In the genomic region with DNA sequence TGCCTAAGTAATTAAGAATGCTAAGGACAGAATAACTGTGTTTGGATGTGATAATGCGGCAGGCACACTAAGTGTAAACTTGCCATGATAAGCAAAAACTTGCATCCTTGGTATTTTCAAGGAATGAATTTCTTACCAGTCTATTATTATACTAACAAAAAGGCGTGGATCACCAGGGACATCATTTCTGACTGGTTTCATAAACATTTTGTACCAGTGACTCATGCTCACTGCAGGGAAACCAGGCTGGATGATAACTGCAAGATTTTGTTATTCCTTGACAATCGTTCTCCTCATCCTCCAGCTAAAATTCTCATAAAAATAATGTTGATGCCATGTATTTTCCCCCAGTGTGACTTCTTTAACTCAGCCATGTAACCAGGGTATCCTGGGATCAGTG, we compare ENCODE assay signal across 17 cellular contexts.
DNase-seq lines count a peak whose midpoint lies in the region; ATAC-seq and TF ChIP-seq lines count a peak whose summit lies in the region.
"Had no signal": no experiment of that assay in that cellular context is flagged by ENCODE, and none has a peak within 500 bp of the region (broad histone marks: within the 10 kb centered on the region; RNA-seq: fewer than 3 reads in every experiment).

No MANE protein-coding gene starts in this region.

- H3K36me3 Mint-ChIP-seq in T-helper 17 cell (ENCODE audit: low read depth) = no peaks in the 10 kb centered on the region

- TF ChIP-seq CTCF in AG10803 (conservative IDR thresholded peaks at IDR 0.05; ENCODE audit: low read length) = no peak
- no peak for TF ChIP-seq CTCF in cardiac fibroblast (IDR thresholded peaks at IDR 0.05; ENCODE audit: low read depth, low read length)

- no peaks in the 10 kb centered on the region for H3K36me3 ChIP-seq in MG63
- H3K36me3 ChIP-seq: thyroid gland had no signal

- no peaks in the 10 kb centered on the region for H3K4me1 Mint-ChIP-seq in T-helper 17 cell
- H3K4me1 Mint-ChIP-seq: activated CD4-positive, alpha-beta T cell treated with anti-CD3 and anti-CD28 coated beads for 36 hours; B cell had no signal

- H3K4me3 Mint-ChIP-seq in T-helper 17 cell = no peak overlapping the region
- H3K4me3 Mint-ChIP-seq: activated CD4-positive, alpha-beta T cell treated with anti-CD3 and anti-CD28 coated beads for 36 hours; activated T-cell treated with anti-CD3 and anti-CD28 coated beads, Interleukin-2, amount 50 U/mL, for 4 hours; B cell had no signal

- H3K27me3 Mint-ChIP-seq in T-helper 17 cell = peaks cover 23% of the 10 kb centered on the region

- peak; percentile 54 for DNase-seq in AG10803 (ENCODE audit: low read depth)
- peak; percentile 15 for DNase-seq in MG63
- peak; percentile 69 to 79 for DNase-seq in cardiac fibroblast (ENCODE audit: low read depth in 2 of 2)
- peak; percentile 39 for DNase-seq in myocyte (ENCODE audit: low read depth)
- no peak for DNase-seq in NCI-H2171 (lab: John Stamatoyannopoulos, UW)
- DNase-seq in T-helper 17 cell = no peak
- DNase-seq: activated CD4-positive, alpha-beta T cell treated with anti-CD3 and anti-CD28 coated beads for 36 hours; activated T-cell treated with anti-CD3 and anti-CD28 coated beads, Interleukin-2, amount 50 U/mL, for 4 hours; DND-41; kidney; NCI-H1417; NCI-H510A; thyroid gland had no signal

- no peaks in the 10 kb centered on the region for H3K27me3 ChIP-seq in MG63
- H3K27me3 ChIP-seq: thyroid gland had no signal

- H3K4me3 ChIP-seq in AG10803 (ENCODE audit: low read length) (no peak overlapping the region), MG63 (no peak overlapping the region), cardiac fibroblast (replicated peaks in 1 of 2; ENCODE audit: low read depth in 2 of 2, low read length in 2 of 2) (no peak overlapping the region)
- H3K4me3 ChIP-seq: thyroid gland had no signal

- no peaks in the 10 kb centered on the region for H3K9me3 ChIP-seq in MG63
- no peaks in the 10 kb centered on the region for H3K9me3 ChIP-seq in T-helper 17 cell (ENCODE audit: control insufficient read depth, low read length, poor library complexity, severe bottlenecking)
- H3K9me3 ChIP-seq: thyroid gland had no signal

- H3K27ac Mint-ChIP-seq in T-helper 17 cell = no peak overlapping the region
- H3K27ac Mint-ChIP-seq: activated CD4-positive, alpha-beta T cell treated with anti-CD3 and anti-CD28 coated beads for 36 hours; B cell; progenitor cell of endocrine pancreas had no signal

- no peak for ATAC-seq in HG02571 (IDR thresholded peaks at IDR 0.05; ENCODE audit: unreplicated experiment)
- ATAC-seq in HG02938 (IDR thresholded peaks at IDR 0.05; ENCODE audit: unreplicated experiment) = no peak
- ATAC-seq in T-helper 17 cell = no peak
- ATAC-seq: activated CD4-positive, alpha-beta T cell treated with anti-CD3 and anti-CD28 coated beads for 36 hours; activated T-cell treated with anti-CD3 and anti-CD28 coated beads, Interleukin-2, amount 50 U/mL, for 4 hours had no signal

Comparison
In these comparisons a context has a peak if more than half of its experiments do, and no peak if none do; other contexts are left out.
1. DNase-seq: peak in AG10803 (single experiment), MG63 (single experiment), cardiac fibroblast (2 of 2) and myocyte (single experiment); none in NCI-H2171 (single experiment) and T-helper 17 cell (0 of 3).